ENCODE assay signal across 2 cellular contexts in the genomic region with DNA sequence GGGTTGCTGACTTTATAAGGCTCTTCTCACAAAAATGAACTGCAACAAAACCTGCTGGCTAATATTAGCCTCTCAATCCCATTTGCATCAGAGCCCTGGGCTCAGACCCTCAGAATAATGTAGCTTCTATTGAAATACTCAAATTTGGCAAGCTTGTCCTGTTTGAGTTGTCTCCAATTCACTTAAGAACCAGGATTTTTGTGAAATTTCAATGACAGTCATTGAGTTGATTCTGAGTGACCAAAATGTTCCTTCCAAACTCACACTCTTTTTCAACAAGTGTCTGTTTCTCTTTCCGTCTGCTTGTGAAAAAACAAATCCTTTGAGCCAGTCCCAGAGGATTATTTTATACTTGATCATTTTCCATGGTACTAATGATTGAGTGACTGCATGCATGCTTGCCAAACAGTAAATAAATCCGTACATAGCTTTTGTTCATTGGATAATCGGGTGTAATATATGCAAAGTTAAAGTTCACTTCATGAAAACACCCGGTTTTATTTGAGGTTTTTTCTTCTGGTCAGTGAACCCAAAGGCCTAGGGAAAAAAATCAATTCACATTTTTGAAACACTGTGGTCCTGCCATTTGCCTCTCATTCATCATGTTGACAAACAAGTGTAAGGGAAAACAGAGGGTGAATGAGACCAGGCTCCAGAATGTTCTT.
A peak's percentile ranks its signal among the peaks of the same experiment; 100 is the strongest.
TF ChIP-seq lines count a peak whose summit lies in the region.

No MANE protein-coding gene starts in this region.

TF ChIP-seq in liver, 16 proteins besides CTCF, POLR2A, EP300 and RAD21 (continued from another document):
- TF ChIP-seq RXRA (IDR thresholded peaks at IDR 0.05) (peak in 1 of 2 donors; percentile 79), FOXA1 (IDR thresholded peaks at IDR 0.05) (no peak), MAX (IDR thresholded peaks at IDR 0.05) (no peak), HNF4A (conservative IDR thresholded peaks at IDR 0.05) (peak in 1 of 2 donors; percentile 66), TAF1 (conservative IDR thresholded peaks at IDR 0.05) (no peak), JUND (IDR thresholded peaks at IDR 0.05) (no peak), REST (IDR thresholded peaks at IDR 0.05) (no peak), SP1 (IDR thresholded peaks at IDR 0.05) (peak; percentile 64)
- TF ChIP-seq, protein P1, sequence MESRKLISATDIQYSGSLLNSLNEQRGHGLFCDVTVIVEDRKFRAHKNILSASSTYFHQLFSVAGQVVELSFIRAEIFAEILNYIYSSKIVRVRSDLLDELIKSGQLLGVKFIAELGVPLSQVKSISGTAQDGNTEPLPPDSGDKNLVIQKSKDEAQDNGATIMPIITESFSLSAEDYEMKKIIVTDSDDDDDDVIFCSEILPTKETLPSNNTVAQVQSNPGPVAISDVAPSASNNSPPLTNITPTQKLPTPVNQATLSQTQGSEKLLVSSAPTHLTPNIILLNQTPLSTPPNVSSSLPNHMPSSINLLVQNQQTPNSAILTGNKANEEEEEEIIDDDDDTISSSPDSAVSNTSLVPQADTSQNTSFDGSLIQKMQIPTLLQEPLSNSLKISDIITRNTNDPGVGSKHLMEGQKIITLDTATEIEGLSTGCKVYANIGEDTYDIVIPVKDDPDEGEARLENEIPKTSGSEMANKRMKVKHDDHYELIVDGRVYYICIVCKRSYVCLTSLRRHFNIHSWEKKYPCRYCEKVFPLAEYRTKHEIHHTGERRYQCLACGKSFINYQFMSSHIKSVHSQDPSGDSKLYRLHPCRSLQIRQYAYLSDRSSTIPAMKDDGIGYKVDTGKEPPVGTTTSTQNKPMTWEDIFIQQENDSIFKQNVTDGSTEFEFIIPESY (IDR thresholded peaks at IDR 0.05) = no peak
- TF ChIP-seq, protein P2, sequence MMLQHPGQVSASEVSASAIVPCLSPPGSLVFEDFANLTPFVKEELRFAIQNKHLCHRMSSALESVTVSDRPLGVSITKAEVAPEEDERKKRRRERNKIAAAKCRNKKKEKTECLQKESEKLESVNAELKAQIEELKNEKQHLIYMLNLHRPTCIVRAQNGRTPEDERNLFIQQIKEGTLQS (IDR thresholded peaks at IDR 0.05) = no peak
TF ChIP-seq in liver: peak in this region for 4.

TF ChIP-seq in HepG2, 621 proteins besides CTCF, POLR2A, EP300 and RAD21 (continued from another document):
- no peak for TF ChIP-seq SNAPC5 (CRISPR knock-in tag; IDR thresholded peaks at IDR 0.05; ENCODE audit: borderline replicate concordance)
